ENCODE assay signal across 7 cellular contexts in genomic region chr15:40282144-40282869, GRCh38.
DNase-seq lines count a peak whose midpoint lies in the region; ATAC-seq and TF ChIP-seq lines count a peak whose summit lies in the region.

No MANE protein-coding gene starts in this region.

- DNase-seq in GM13977 (ENCODE audit: low spot score) (peak; percentile 84), NB4 (ENCODE audit: low read depth) (peak; percentile 73), tibial artery (no peak)
- peak; percentile 33 for DNase-seq in activated CD4-positive, alpha-beta T cell treated with anti-CD3 and anti-CD28 coated beads for 1 hour
- peak; percentile 14 to 20 (median 15) for DNase-seq in effector memory CD4-positive, alpha-beta T cell

- no peaks in the 10 kb centered on the region for H3K9me3 ChIP-seq in effector memory CD4-positive, alpha-beta T cell (ENCODE audit: control insufficient read depth, low read length)
- H3K9me3 ChIP-seq in mucosa of rectum (ENCODE audit: control insufficient read depth in 2 of 2, low read length in 2 of 2) = no peaks in the 10 kb centered on the region
- no peaks in the 10 kb centered on the region for H3K9me3 ChIP-seq in tibial artery

- H3K4me1 ChIP-seq in effector memory CD4-positive, alpha-beta T cell (ENCODE audit: control insufficient read depth, insufficient read depth, low read length, poor library complexity, severe bottlenecking) = peaks cover 13% of the 10 kb centered on the region
- H3K4me1 ChIP-seq in mucosa of rectum (ENCODE audit: control insufficient read depth in 2 of 2, insufficient read depth in 2 of 2, low read length in 2 of 2) (peaks cover 20 to 21% of the 10 kb centered on the region in 2 donors), tibial artery (peaks cover 0 to 36% (median 28%) of the 10 kb centered on the region in 4 donors)

- in situ Hi-C loops in GM13977 (cut with MboI; ENCODE audit: low pct_unique_long_range_greater_than_20kb, low sequenced_read_pairs, unreplicated experiment) = no loop called here

- no peak for ATAC-seq in HG03108 (IDR thresholded peaks at IDR 0.05; ENCODE audit: unreplicated experiment)

- H3K36me3 ChIP-seq in effector memory CD4-positive, alpha-beta T cell (ENCODE audit: control insufficient read depth, insufficient read depth, low read length) = no peaks in the 10 kb centered on the region
- H3K36me3 ChIP-seq in mucosa of rectum (ENCODE audit: control insufficient read depth in 2 of 2, insufficient read depth in 2 of 2, low read length in 2 of 2) (no peaks in the 10 kb centered on the region), tibial artery (no peaks in the 10 kb centered on the region)

- TF ChIP-seq CTCF in GM13977 (IDR thresholded peaks at IDR 0.05; ENCODE audit: extremely low read depth, insufficient read depth, missing control alignments) (peak; percentile 64), NB4 (IDR thresholded peaks at IDR 0.05; ENCODE audit: low read depth, low read length) (peak; percentile 5), tibial artery (IDR thresholded peaks at IDR 0.05) (no peak)

- H3K27me3 ChIP-seq in effector memory CD4-positive, alpha-beta T cell (replicated peaks; ENCODE audit: control insufficient read depth, insufficient read depth, low read length, poor library complexity, severe bottlenecking) = peaks cover 20% of the 10 kb centered on the region
- H3K27me3 ChIP-seq in mucosa of rectum (ENCODE audit: control insufficient read depth in 2 of 2, insufficient read depth in 2 of 2, low read length in 2 of 2) = peaks cover 30 to 47% of the 10 kb centered on the region in 2 donors
- peaks cover 6 to 75% of the 10 kb centered on the region in 2 donors for H3K27me3 ChIP-seq in tibial artery

- intact Hi-C loops in tibial artery (cut with DNase I; ENCODE audit: low total_unique reads) = loop anchor here (10.0 kb wide), 1 partner anchor 82 kb away; no protein-coding TSS in a partner anchor

- H3K9ac ChIP-seq in mucosa of rectum (ENCODE audit: low read depth in 1 of 2, low read length in 2 of 2) = peak overlapping the region in 1 of 2 donors; percentile 43

- TF ChIP-seq POLR2A in NB4 (IDR thresholded peaks at IDR 0.05; ENCODE audit: extremely low read depth, insufficient read length) = no peak

- no peak overlapping the region for H3K27ac ChIP-seq in effector memory CD4-positive, alpha-beta T cell (ENCODE audit: insufficient read depth, low read length, poor library complexity, severe bottlenecking)
- H3K27ac ChIP-seq in mucosa of rectum (ENCODE audit: low read depth in 2 of 2, low read length in 2 of 2) (no peak overlapping the region), tibial artery (no peak overlapping the region)

- H3K4me3 ChIP-seq in NB4 (ENCODE audit: low read depth, low read length) = peak overlapping the region; percentile 32
- H3K4me3 ChIP-seq in effector memory CD4-positive, alpha-beta T cell (ENCODE audit: insufficient read depth, low read depth, low read length, poor library complexity, severe bottlenecking) = peak overlapping the region; percentile 62
- peak overlapping the region; percentile 57 to 68 for H3K4me3 ChIP-seq in mucosa of rectum (ENCODE audit: low read length in 2 of 2)
- peak overlapping the region; percentile 38 to 50 for H3K4me3 ChIP-seq in tibial artery

Comparison
In these comparisons a context has a peak if more than half of its experiments do, and no peak if none do; other contexts are left out.
1. DNase-seq: peak in GM13977 (single experiment), NB4 (single experiment), activated CD4-positive, alpha-beta T cell treated with anti-CD3 and anti-CD28 coated beads for 1 hour (single experiment) and effector memory CD4-positive, alpha-beta T cell (3 of 3); none in tibial artery (0 of 2).
2. CTCF ChIP-seq: peak in GM13977 (single experiment) and NB4 (single experiment); none in tibial artery (0 of 2).
3. Peak in every context shown above with its lines, with median percentiles within 50 percentile points of each other: H3K4me3 ChIP-seq.